ENCODE assay signal across 13 cellular contexts in the genomic region with DNA sequence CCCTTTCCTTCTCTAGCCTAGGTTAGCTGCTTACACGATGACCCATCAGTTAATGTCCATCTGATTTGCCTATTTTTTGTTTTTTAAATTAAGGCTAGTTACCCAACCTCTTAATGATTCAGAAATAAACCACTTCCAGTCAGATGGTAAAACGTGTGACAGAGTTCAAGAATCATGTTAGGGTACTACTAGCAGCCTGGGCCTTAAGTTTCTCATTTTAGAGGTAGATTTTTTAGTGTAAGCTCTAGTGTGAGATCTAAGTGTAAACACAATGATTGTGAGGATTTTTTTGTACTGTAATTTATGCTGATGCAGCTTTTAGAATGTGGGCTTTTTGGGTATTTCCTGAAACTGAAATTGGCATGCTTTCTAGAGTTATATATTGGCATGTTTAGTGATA.
DNase-seq lines count a peak whose midpoint lies in the region; ATAC-seq and TF ChIP-seq lines count a peak whose summit lies in the region.
"Had no signal": no experiment of that assay in that cellular context is flagged by ENCODE, and none has a peak within 500 bp of the region (broad histone marks: within the 10 kb centered on the region; RNA-seq: fewer than 3 reads in every experiment).

No MANE protein-coding gene starts in this region.

- H3K27me3 Mint-ChIP-seq in neural crest cell (ENCODE audit: low read depth): no peaks in the 10 kb centered on the region

- H3K36me3 Mint-ChIP-seq in neural crest cell (ENCODE audit: low read depth): peaks cover 11% of the 10 kb centered on the region

- H3K36me3 ChIP-seq in DOHH2 (ENCODE audit: control insufficient read depth, low read length): peaks cover 61% of the 10 kb centered on the region
- peaks cover 2% of the 10 kb centered on the region for H3K36me3 ChIP-seq in mammary epithelial cell (ENCODE audit: insufficient read depth, low read length)
- H3K36me3 ChIP-seq in WERI-Rb-1: no peaks in the 10 kb centered on the region
- H3K36me3 ChIP-seq: ascending aorta, HAP-1 had no signal

- peak overlapping the region; percentile 20 for H3K4me3 Mint-ChIP-seq in neural crest cell

- peaks cover 90% of the 10 kb centered on the region for H3K4me1 ChIP-seq in DOHH2 (ENCODE audit: control insufficient read depth, low read length)
- H3K4me1 ChIP-seq in mammary epithelial cell (ENCODE audit: insufficient read depth, low read length): peaks cover 31% of the 10 kb centered on the region
- H3K4me1 ChIP-seq: HAP-1 had no signal

- in situ Hi-C loops in mammary epithelial cell (cut with MboI; ENCODE audit: low sequenced_read_pairs in 2 of 2) (no loop called here), KBM-7 (cut with MboI; ENCODE audit: low pct_unique_long_range_greater_than_20kb, low sequenced_read_pairs) (no loop called here)

- H3K4me2 ChIP-seq in DOHH2 (ENCODE audit: low read length): peak overlapping the region; percentile 82
- H3K4me2 ChIP-seq in mammary epithelial cell (ENCODE audit: insufficient read depth, low read depth, low read length): peak overlapping the region; percentile 59

- peak; percentile 28 for ATAC-seq in HG03354 (IDR thresholded peaks at IDR 0.05; ENCODE audit: poor library complexity, severe bottlenecking, unreplicated experiment)

- H2AFZ ChIP-seq in mammary epithelial cell (ENCODE audit: low read depth, low read length): peak overlapping the region; percentile 60

- H3K4me3 ChIP-seq in DOHH2 (ENCODE audit: low read length): peak overlapping the region; percentile 74
- H3K4me3 ChIP-seq in mammary epithelial cell (replicated peaks in 1 of 3; ENCODE audit: insufficient read depth in 1 of 3, low read depth in 2 of 3, low read length in 3 of 3): no peak overlapping the region
- no peak overlapping the region for H3K4me3 ChIP-seq in WERI-Rb-1 (ENCODE audit: low read depth, low read length)
- H3K4me3 ChIP-seq: ascending aorta, HAP-1, mucosa of descending colon had no signal

- H3K79me2 ChIP-seq in DOHH2 (ENCODE audit: control insufficient read depth, low read length) (peaks cover 100% of the 10 kb centered on the region), mammary epithelial cell (ENCODE audit: insufficient read depth, low read length) (peaks cover 21% of the 10 kb centered on the region)

- H4K20me1 ChIP-seq in DOHH2 (ENCODE audit: control insufficient read depth, insufficient read depth, low read depth, low read length) (no peaks in the 10 kb centered on the region), mammary epithelial cell (ENCODE audit: insufficient read depth, low read length) (no peaks in the 10 kb centered on the region)

- H3K4me1 Mint-ChIP-seq in neural crest cell: peaks cover 36% of the 10 kb centered on the region

- CTCF ChIA-PET in mammary epithelial cell (lab: Charles Lee; ENCODE audit: low non-redundant PET): no interaction called here

- no peak overlapping the region for H3K27ac Mint-ChIP-seq in neural crest cell (ENCODE audit: unreplicated experiment)

- no peaks in the 10 kb centered on the region for H3K9me3 Mint-ChIP-seq in neural crest cell

- H3K27ac ChIP-seq in DOHH2 (ENCODE audit: low read depth, low read length) (peak overlapping the region; percentile 92), mammary epithelial cell (ENCODE audit: insufficient read depth, low read depth, low read length) (peak overlapping the region; percentile 13), WERI-Rb-1 (no peak overlapping the region)
- H3K27ac ChIP-seq: ascending aorta, HL-60 had no signal

- intact Hi-C loops in mammary epithelial cell (cut with micrococcal nuclease): no loop called here

- H3K9me2 ChIP-seq in DOHH2 (replicated peaks; ENCODE audit: control insufficient read depth, low read length): no peaks in the 10 kb centered on the region

- BruUV-seq in mammary epithelial cell (replicated peaks; lab: Mats Ljungman, UMichigan): no TSS peak

- no peak overlapping the region for H3K9ac ChIP-seq in mammary epithelial cell (ENCODE audit: insufficient read depth, low read length)

- H3F3A ChIP-seq in DOHH2 (ENCODE audit: control insufficient read depth, insufficient read depth): peaks cover 48% of the 10 kb centered on the region

- dilution Hi-C loops in mammary epithelial cell (cut with HindIII; ENCODE audit: low sequenced_read_pairs): no loop called here

- TF ChIP-seq CTCF in DOHH2 (IDR thresholded peaks at IDR 0.05; ENCODE audit: low read depth, low read length, poor library complexity, severe bottlenecking) (no peak), mammary epithelial cell (conservative IDR thresholded peaks at IDR 0.05 in 1 of 2, IDR thresholded peaks at IDR 0.05 in 1 of 2; ENCODE audit: extremely low read depth in 1 of 2, insufficient read depth in 1 of 2, low read depth in 1 of 2, low read length in 2 of 2) (no peak), neural crest cell (conservative IDR thresholded peaks at IDR 0.05) (no peak), WERI-Rb-1 (IDR thresholded peaks at IDR 0.05; ENCODE audit: low read depth, low read length) (no peak)

- H3K9me3 ChIP-seq in DOHH2 (ENCODE audit: control insufficient read depth, insufficient read depth, low read length) (peaks cover 18% of the 10 kb centered on the region), mammary epithelial cell (replicated peaks; ENCODE audit: insufficient read depth, low read length) (no peaks in the 10 kb centered on the region), WERI-Rb-1 (ENCODE audit: severe bottlenecking) (no peaks in the 10 kb centered on the region)
- H3K9me3 ChIP-seq: ascending aorta, HAP-1 had no signal

- peak; percentile 41 for DNase-seq in mammary epithelial cell
- DNase-seq in neural crest cell (ENCODE audit: low read depth, low spot score): no peak
- no peak for DNase-seq in KBM-7
- no peak for DNase-seq in WERI-Rb-1
- DNase-seq in NCI-H128 (lab: John Stamatoyannopoulos, UW; ENCODE audit: unreplicated experiment): no peak
- DNase-seq in stimulated activated CD4-positive, alpha-beta T cell treated with anti-CD3 and anti-CD28 coated beads, Interleukin-4, amount 100 ng/mL, for 1 hour: no peak
- DNase-seq: COR-L47 had no signal

- WGBS in mammary epithelial cell (ENCODE audit: low coverage, missing lambda C conversion rate): 35% methylated on average over 2 of the region's 2 CpGs

- H3K27me3 ChIP-seq in DOHH2 (ENCODE audit: control insufficient read depth, low read length) (no peaks in the 10 kb centered on the region), mammary epithelial cell (ENCODE audit: insufficient read depth, low read length) (no peaks in the 10 kb centered on the region), WERI-Rb-1 (ENCODE audit: insufficient read depth, low read depth, severe bottlenecking) (no peaks in the 10 kb centered on the region)
- H3K27me3 ChIP-seq: ascending aorta had no signal
